ENCODE assay signal across 25 cellular contexts in the genomic region with DNA sequence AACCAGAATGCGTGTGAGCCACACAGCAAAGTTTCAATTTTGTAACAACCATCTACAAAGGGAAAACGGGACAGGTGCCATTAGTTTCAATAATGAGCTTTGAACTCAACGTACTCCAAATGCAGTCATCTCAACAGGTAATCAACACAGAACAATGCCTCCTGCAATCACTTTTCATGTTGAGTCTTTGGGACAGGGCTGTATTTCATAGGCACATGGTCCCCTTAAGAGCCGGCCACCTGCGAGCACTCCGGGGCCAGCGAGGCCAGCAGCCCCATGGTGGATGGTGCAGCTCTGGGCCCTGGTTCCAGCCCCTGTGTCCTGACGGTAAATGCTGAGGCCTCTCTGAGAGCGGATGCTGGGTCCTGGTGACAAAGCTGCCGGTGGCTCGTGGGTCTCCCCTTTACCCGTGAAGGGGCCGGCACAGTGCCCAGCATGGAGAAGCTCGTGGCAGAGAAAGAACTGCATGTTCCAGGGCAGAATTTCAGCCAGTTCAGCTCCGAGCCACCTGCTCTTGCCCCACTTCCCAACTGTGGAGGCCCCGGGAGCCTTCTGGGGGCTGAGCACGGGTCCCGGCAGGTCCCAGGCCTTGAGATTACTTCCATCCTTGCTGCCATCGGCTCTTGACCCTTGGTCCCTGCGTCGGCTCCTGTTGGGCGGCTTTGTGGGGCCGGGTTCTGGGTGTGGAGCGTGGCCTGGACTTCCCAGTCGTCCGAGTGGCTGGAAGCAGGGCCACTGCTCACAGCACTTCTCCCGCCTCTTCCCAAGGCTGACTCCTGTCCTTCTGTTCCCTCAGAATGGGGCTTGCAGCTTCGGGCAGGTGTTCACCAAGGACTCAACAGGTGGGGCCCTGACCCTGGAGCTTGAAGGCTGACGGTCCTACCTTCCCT. TPM values are rescaled to one million over a fixed set of nuclear protein-coding genes. Genes with fewer than 3 reads are reported as not detected.
DNase-seq lines count a peak whose midpoint lies in the region; ATAC-seq, FAIRE-seq and TF ChIP-seq lines count a peak whose summit lies in the region.
"Had no signal": no experiment of that assay in that cellular context is flagged by ENCODE, and none has a peak within 500 bp of the region (broad histone marks: within the 10 kb centered on the region; RNA-seq: fewer than 3 reads in every experiment).

No MANE protein-coding gene starts in this region.

- H3K4me1 ChIP-seq in OCI-LY1 (ENCODE audit: insufficient read depth, low read length, severe bottlenecking) (peaks cover 61% of the 10 kb centered on the region), HepG2 (ENCODE audit: insufficient read depth, low read length) (peaks cover 38% of the 10 kb centered on the region), sigmoid colon (peaks cover 0 to 16% (median 14%) of the 10 kb centered on the region in 4 donors)
- H3K4me1 ChIP-seq: breast epithelium, prostate gland had no signal

- TF ChIP-seq EP300 in HepG2 (IDR thresholded peaks at IDR 0.05; ENCODE audit: low read depth in 2 of 2, low read length in 2 of 2) (no peak), HepG2 (CRISPR knock-in tag; IDR thresholded peaks at IDR 0.05; ENCODE audit: borderline replicate concordance) (no peak), sigmoid colon (IDR thresholded peaks at IDR 0.05) (no peak)

- in situ Hi-C loops in HepG2 (cut with HindIII; ENCODE audit: extremely low pct_ligation_motif_present, low pct_unique_long_range_greater_than_20kb) = no loop called here

- no peak overlapping the region for H3K9ac ChIP-seq in OCI-LY1 (ENCODE audit: low read length)
- no peak overlapping the region for H3K9ac ChIP-seq in HepG2 (ENCODE audit: insufficient read depth, low read depth, low read length)

- H3F3A ChIP-seq in OCI-LY1 (ENCODE audit: insufficient read depth, low read length) = no peaks in the 10 kb centered on the region

- CTCF ChIA-PET in HepG2 (lab: Yijun Ruan, JAX; ENCODE audit: low intra/inter-chr PET ratio, low total read pairs) = no interaction called here

- ATAC-seq in HepG2 = peak; percentile 59
- ATAC-seq: activated naive CD8-positive, alpha-beta T cell treated with anti-CD3 and anti-CD28 coated beads, Interleukin-2, amount 50 U/mL, for 24 hours; natural killer cell had no signal

- H3K36me3 ChIP-seq in OCI-LY1 (ENCODE audit: insufficient read depth, low read length) (no peaks in the 10 kb centered on the region), HepG2 (replicated peaks in 1 of 2; ENCODE audit: control insufficient read depth in 1 of 2, insufficient read depth in 2 of 2, low read length in 2 of 2) (no peaks in the 10 kb centered on the region), sigmoid colon (no peaks in the 10 kb centered on the region)
- H3K36me3 ChIP-seq: breast epithelium, prostate gland, upper lobe of left lung had no signal

- no peak overlapping the region for H3K4me2 ChIP-seq in OCI-LY1 (ENCODE audit: low read length)
- peak overlapping the region; percentile 69 for H3K4me2 ChIP-seq in HepG2 (ENCODE audit: low read depth, low read length)

- no peaks in the 10 kb centered on the region for H3K79me2 ChIP-seq in OCI-LY1 (ENCODE audit: insufficient read depth, low read length)
- no peaks in the 10 kb centered on the region for H3K79me2 ChIP-seq in HepG2 (ENCODE audit: insufficient read depth, low read length)

- no peaks in the 10 kb centered on the region for H3K27me3 ChIP-seq in OCI-LY1 (ENCODE audit: insufficient read depth, low read length)
- peaks cover 14 to 63% of the 10 kb centered on the region in 2 experiments; a peak in 4 of 5 replicates for H3K27me3 ChIP-seq in HepG2 (ENCODE audit: control insufficient read depth in 1 of 2, insufficient read depth in 2 of 2, low read length in 2 of 2)
- no peaks in the 10 kb centered on the region for H3K27me3 ChIP-seq in sigmoid colon
- H3K27me3 ChIP-seq: breast epithelium, upper lobe of left lung had no signal

- TF ChIP-seq POLR2A in HepG2 (IDR thresholded peaks at IDR 0.05; ENCODE audit: insufficient read depth in 1 of 2, low read depth in 2 of 2, low read length in 2 of 2) = no peak
- no peak for TF ChIP-seq POLR2A in sigmoid colon (IDR thresholded peaks at IDR 0.05)

- intact Hi-C loops in HepG2 (cut with micrococcal nuclease; ENCODE audit: unreplicated experiment) = no loop called here
- intact Hi-C loops in sigmoid colon (cut with DNase I) = no loop called here

- TF ChIP-seq RAD21 in HepG2 (CRISPR knock-in tag; IDR thresholded peaks at IDR 0.05) = no peak

- no peaks in the 10 kb centered on the region for H4K20me1 ChIP-seq in OCI-LY1 (ENCODE audit: insufficient read depth, low read length)
- H4K20me1 ChIP-seq in HepG2 (ENCODE audit: insufficient read depth, low read length) = no peaks in the 10 kb centered on the region

- POLR2A ChIA-PET in HepG2 (lab: Yijun Ruan, JAX) = no interaction called here

- DNase-seq in DMS53 (lab: John Stamatoyannopoulos, UW) = peak; percentile 25
- DNase-seq in DMS53 treated with DMSO at 0.1 percent for 48 hours (lab: John Stamatoyannopoulos, UW; ENCODE audit: unreplicated experiment) = no peak
- DNase-seq in HepG2 (ENCODE audit: low spot score) = no peak
- peak; percentile 50 for DNase-seq in sigmoid colon
- no peak for DNase-seq in NCI-H526 treated with DMSO at 0.1 percent for 48 hours (lab: John Stamatoyannopoulos, UW)
- no peak for DNase-seq in LoVo (ENCODE audit: low spot score)
- no peak for DNase-seq in NCI-H1092 treated with DMSO at 0.1 percent for 48 hours (lab: John Stamatoyannopoulos, UW)
- DNase-seq: activated CD4-positive, alpha-beta T cell treated with anti-CD3 and anti-CD28 coated beads for 4 hours; activated naive CD8-positive, alpha-beta T cell treated with anti-CD3 and anti-CD28 coated beads, Interleukin-2, amount 50 U/mL, for 24 hours; hippocampal formation; Karpas-422; natural killer cell; NCI-H2107; NCI-H510A; NK-92 treated with Interleukin-12 subunit alpha and Interleukin-12 subunit beta, amount 100 ng/mL, for 24 hours; stimulated activated CD4-positive, alpha-beta T cell treated with anti-CD3 and anti-CD28 coated beads, Interleukin-4, amount 100 ng/mL, for 1 hour; stimulated activated naive CD8-positive, alpha-beta T cell treated with anti-CD3 and anti-CD28 coated beads, Interleukin-15, amount 100 ng/mL, for 72 hours had no signal

- H3K27ac ChIP-seq in OCI-LY1 (ENCODE audit: low read depth, low read length, poor library complexity, severe bottlenecking) (peak overlapping the region; percentile 42), HepG2 (ENCODE audit: extremely low read length, insufficient read depth, low read length) (no peak overlapping the region), sigmoid colon (no peak overlapping the region)
- H3K27ac ChIP-seq: 22Rv1, prostate gland, upper lobe of left lung had no signal

- H2AFZ ChIP-seq in OCI-LY1 (ENCODE audit: low read length) = no peak overlapping the region
- H2AFZ ChIP-seq in HepG2 (ENCODE audit: low read length) = no peak overlapping the region

- BruUV-seq in HepG2 (replicated peaks; lab: Mats Ljungman, UMichigan) = no TSS peak

- H3K4me3 ChIP-seq in OCI-LY1 (ENCODE audit: low read depth, low read length, poor library complexity, severe bottlenecking) = no peak overlapping the region
- H3K4me3 ChIP-seq in HepG2 (replicated peaks in 1 of 3; ENCODE audit: insufficient read depth in 1 of 3, low read depth in 2 of 3, low read length in 3 of 3) = peak overlapping the region in 1 of 3 experiments; percentile 60; a peak in 3 of 6 replicates
- H3K4me3 ChIP-seq in sigmoid colon = no peak overlapping the region
- H3K4me3 ChIP-seq: prostate gland, smooth muscle cell, upper lobe of left lung had no signal

- no peak for FAIRE-seq in HepG2 (lab: Jason Lieb, UNC)
- FAIRE-seq: keratinocyte had no signal

- 13% methylated on average over 10 of the region's 29 CpGs for WGBS in HepG2 (ENCODE audit: low lambda C conversion rate)
- WGBS in sigmoid colon, 2 donors = 55 to 84% methylated on average over 29 of the region's 29 CpGs

- TF ChIP-seq CTCF in OCI-LY1 (IDR thresholded peaks at IDR 0.05; ENCODE audit: low read length) = no peak
- no peak for TF ChIP-seq CTCF in HepG2 (CRISPR knock-in tag; IDR thresholded peaks at IDR 0.05)
- no peak for TF ChIP-seq CTCF in sigmoid colon (IDR thresholded peaks at IDR 0.05)

- no peaks in the 10 kb centered on the region for H3K9me2 ChIP-seq in OCI-LY1 (ENCODE audit: low read depth, low read length)

- no peaks in the 10 kb centered on the region for H3K9me3 ChIP-seq in OCI-LY1 (ENCODE audit: low read length)
- no peaks in the 10 kb centered on the region for H3K9me3 ChIP-seq in HepG2 (ENCODE audit: low read length)
- H3K9me3 ChIP-seq in sigmoid colon = no peaks in the 10 kb centered on the region
- H3K9me3 ChIP-seq: breast epithelium, prostate gland, upper lobe of left lung had no signal

RNA-seq across cellular contexts. Expression of gene RNU6ATAC, which starts 26.1 kb away (rescaled TPM):
- total RNA-seq in HepG2 (2016; rRNA removed; fragmentation: Illumina TruSeq; extraction: Trizol) (894 TPM in 1 of 2 replicates, not detected in the other), sigmoid colon (not detected)
- total RNA-seq in HepG2 (2016; cell fraction: cytosol; rRNA removed; fragmentation: Illumina TruSeq; extraction: Trizol; ENCODE audit: low read depth) = 12,614 and 12,724 TPM in 2 replicates
- total RNA-seq in HepG2 (2016; cell fraction: insoluble cytoplasmic fraction; rRNA removed; fragmentation: Illumina TruSeq; extraction: Trizol) = 82.4 and 810 TPM in 2 replicates
- total RNA-seq in HepG2 (2016; cell fraction: membrane; rRNA removed; fragmentation: Illumina TruSeq; extraction: Trizol) = 600 and 628 TPM in 2 replicates
- total RNA-seq in HepG2 (2016; cell fraction: nucleus; rRNA removed; fragmentation: Illumina TruSeq; extraction: Trizol) = 1,443 and 1,712 TPM in 2 replicates
- polyA plus RNA-seq in HepG2 (2011; rRNA removed) (not detected in 2 replicates), sigmoid colon (not detected)
- polyA plus RNA-seq in HepG2 (2011; cell fraction: cytosol; rRNA removed) = not detected in 2 replicates
- not detected in 2 replicates for polyA plus RNA-seq in HepG2 (2011; cell fraction: nucleus; rRNA removed)
- not detected in 2 replicates for polyA plus RNA-seq in HepG2 (2012)
- 76.0 TPM in 1 of 2 replicates, not detected in the other for polyA plus RNA-seq in HepG2 (2016; cell fraction: cytosol; fragmentation: Illumina TruSeq; extraction: Trizol; ENCODE audit: low read depth)
- not detected in 2 replicates for polyA plus RNA-seq in HepG2 (2016; cell fraction: insoluble cytoplasmic fraction; fragmentation: Illumina TruSeq; extraction: Trizol; ENCODE audit: low read depth)
- not detected in 2 replicates for polyA plus RNA-seq in HepG2 (2016; cell fraction: membrane; fragmentation: Illumina TruSeq; extraction: Trizol; ENCODE audit: low read depth)
- not detected in 2 replicates for polyA plus RNA-seq in HepG2 (2016; cell fraction: nucleus; fragmentation: Illumina TruSeq; extraction: Trizol; ENCODE audit: insufficient read depth, low read depth)
- polyA minus RNA-seq in HepG2 (2011; rRNA and poly(A)+ RNA removed; ENCODE audit: low replicate concordance) = under 0.01 TPM in 2 replicates
- 1,413 and 1,463 TPM in 2 replicates for polyA minus RNA-seq in HepG2 (2011; cell fraction: cytosol; rRNA and poly(A)+ RNA removed)
- polyA minus RNA-seq in HepG2 (2011; cell fraction: nucleus; rRNA and poly(A)+ RNA removed) = under 0.01 TPM in 1 of 2 replicates, not detected in the other
- total RNA-seq: breast epithelium, H4, prostate gland, smooth muscle cell had no signal
- polyA plus RNA-seq: keratinocyte, smooth muscle cell had no signal

RNA-seq across cellular contexts. Expression of gene WDR5, which starts 54.6 kb away (rescaled TPM):
- 31.6 and 34.3 TPM in 2 replicates for total RNA-seq in HepG2 (2016; rRNA removed; fragmentation: Illumina TruSeq; extraction: Trizol)
- 25.8 and 28.6 TPM in 2 replicates for total RNA-seq in HepG2 (2016; cell fraction: cytosol; rRNA removed; fragmentation: Illumina TruSeq; extraction: Trizol; ENCODE audit: low read depth)
- 24.3 and 33.8 TPM in 2 replicates for total RNA-seq in HepG2 (2016; cell fraction: insoluble cytoplasmic fraction; rRNA removed; fragmentation: Illumina TruSeq; extraction: Trizol)
- 46.4 and 51.5 TPM in 2 replicates for total RNA-seq in HepG2 (2016; cell fraction: membrane; rRNA removed; fragmentation: Illumina TruSeq; extraction: Trizol)
- total RNA-seq in HepG2 (2016; cell fraction: nucleus; rRNA removed; fragmentation: Illumina TruSeq; extraction: Trizol) = 25.3 and 27.9 TPM in 2 replicates
- polyA plus RNA-seq in HepG2 (2011; rRNA removed) = 34.3 and 39.8 TPM in 2 replicates
- polyA plus RNA-seq in HepG2 (2011; cell fraction: cytosol; rRNA removed) = 37.7 and 41.2 TPM in 2 replicates
- 91.6 and 97.0 TPM in 2 replicates for polyA plus RNA-seq in HepG2 (2011; cell fraction: nucleus; rRNA removed)
- polyA plus RNA-seq in HepG2 (2012) = 39.5 and 43.5 TPM in 2 replicates
- polyA plus RNA-seq in HepG2 (2016; cell fraction: cytosol; fragmentation: Illumina TruSeq; extraction: Trizol; ENCODE audit: low read depth) = 48.0 and 58.0 TPM in 2 replicates
- 39.5 and 47.9 TPM in 2 replicates for polyA plus RNA-seq in HepG2 (2016; cell fraction: insoluble cytoplasmic fraction; fragmentation: Illumina TruSeq; extraction: Trizol; ENCODE audit: low read depth)
- polyA plus RNA-seq in HepG2 (2016; cell fraction: membrane; fragmentation: Illumina TruSeq; extraction: Trizol; ENCODE audit: low read depth) = 63.7 TPM in 2 replicates
- 58.1 and 61.1 TPM in 2 replicates for polyA plus RNA-seq in HepG2 (2016; cell fraction: nucleus; fragmentation: Illumina TruSeq; extraction: Trizol; ENCODE audit: insufficient read depth, low read depth)
- polyA minus RNA-seq in HepG2 (2011; rRNA and poly(A)+ RNA removed; ENCODE audit: low replicate concordance) = 23.7 and 57.9 TPM in 2 replicates
- polyA minus RNA-seq in HepG2 (2011; cell fraction: cytosol; rRNA and poly(A)+ RNA removed) = 18.7 and 21.8 TPM in 2 replicates
- polyA minus RNA-seq in HepG2 (2011; cell fraction: nucleus; rRNA and poly(A)+ RNA removed) = 35.8 and 44.5 TPM in 2 replicates
- total RNA-seq in sigmoid colon = 10 to 100 TPM; 13.6 to 18.3 (median 15.0) TPM
- polyA plus RNA-seq in sigmoid colon = 10 to 100 TPM; 10.8 to 33.6 (median 11.6) TPM

Comparison
In these comparisons a context has a peak if more than half of its experiments do, and no peak if none do; other contexts are left out.
1. DNase-seq: peak in DMS53 (single experiment) and sigmoid colon (single experiment); none in DMS53 treated with DMSO at 0.1 percent for 48 hours (single experiment), HepG2 (single experiment), NCI-H526 treated with DMSO at 0.1 percent for 48 hours (single experiment), LoVo (single experiment) and NCI-H1092 treated with DMSO at 0.1 percent for 48 hours (single experiment).
2. RNA of gene RNU6ATAC, which starts 26.1 kb away (total RNA-seq): 82.4 to 12,724 TPM in HepG2; not detected in sigmoid colon; every median in the first group is over 10 times any median in the second.